Comparison of ENCODE assay signal across 33 cellular contexts in genomic region chr2:101895819-101896322, GRCh38.
"Had no signal": no experiment of that assay in that cellular context is flagged by ENCODE, and none has a peak within 500 bp of the region (broad histone marks: within the 10 kb centered on the region; RNA-seq: fewer than 3 reads in every experiment).

No MANE protein-coding gene starts in this region.

- H3K27me3 ChIP-seq: adrenal gland, cardiac muscle cell, dorsolateral prefrontal cortex, gastrocnemius medialis, hepatocyte, right atrium auricular region, stomach, tibial artery, upper lobe of right lung had no signal

- H3K9me3 Mint-ChIP-seq: brain; mesothelial cell of epicardium; stimulated activated memory B cell treated with anti-CD40 and anti-IgM and Interleukin-4, amounts not matched to agents 10 μg/mL and 1 μg/mL and 100 μg/mL, for 72 hours had no signal

- H3K4me1 Mint-ChIP-seq: mesothelial cell of epicardium had no signal

- H3K9me3 ChIP-seq: adrenal gland, gastrocnemius medialis, right atrium auricular region, stomach, tibial artery, upper lobe of right lung had no signal

- DNase-seq: activated CD4-positive, alpha-beta T cell treated with anti-CD3 and anti-CD28 coated beads for 36 hours; activated CD4-positive, alpha-beta T cell treated with anti-CD3 and anti-CD28 coated beads, Interleukin-2, amount 50 U/mL, for 4 hours; activated CD4-positive, CD25-positive, alpha-beta regulatory T cell; activated naive CD4-positive, alpha-beta T cell treated with Interleukin-2 at 50 U/mL for 16 hours; activated T-cell treated with anti-CD3 and anti-CD28 coated beads for 4 hours; activated T-cell treated with anti-CD3 and anti-CD28 coated beads, Interleukin-2, amount 50 U/mL, for 72 hours; adrenal gland; aorta; dorsolateral prefrontal cortex; effector memory CD4-positive, alpha-beta T cell; gastrocnemius medialis; islet precursor cell; left ventricle myocardium superior; mammary epithelial cell; naive B cell; occipital lobe; stimulated activated CD4-positive, alpha-beta T cell treated with anti-CD3 and anti-CD28 coated beads, Interleukin-1b, Interleukin-23, amount 100 ng/mL, for 48 hours; stimulated activated CD4-positive, alpha-beta T cell treated with anti-CD3 and anti-CD28 coated beads, Interleukin-4, amount 100 ng/mL, for 4 hours; stimulated activated CD8-positive, alpha-beta memory T cell treated with anti-CD3 and anti-CD28 coated beads, Interleukin-4, amount 100 ng/mL, for 48 hours; stomach; T-helper 2 cell; tibial artery; upper lobe of right lung had no signal

- H3K4me3 ChIP-seq: adrenal gland, cardiac muscle cell, coronary artery, dorsolateral prefrontal cortex, gastrocnemius medialis, hepatocyte, right atrium auricular region, smooth muscle cell, stomach, tibial artery, upper lobe of right lung had no signal

- H3K27me3 Mint-ChIP-seq: activated CD4-positive, alpha-beta T cell treated with anti-CD3 and anti-CD28 coated beads for 36 hours; activated naive CD8-positive, alpha-beta T cell; naive B cell; stimulated activated memory B cell treated with anti-CD40 and anti-IgM and Interleukin-4, amounts not matched to agents 10 μg/mL and 1 μg/mL and 100 μg/mL, for 72 hours had no signal

- H3K27ac Mint-ChIP-seq: activated T-cell treated with anti-CD3 and anti-CD28 coated beads, Interleukin-2, amount 50 U/mL, for 72 hours; mesothelial cell of epicardium; stimulated activated memory B cell treated with anti-CD40 and anti-IgM and Interleukin-4, amounts not matched to agents 10 μg/mL and 1 μg/mL and 100 μg/mL, for 72 hours had no signal

- H3K4me1 ChIP-seq: adrenal gland, gastrocnemius medialis, parathyroid adenoma, right atrium auricular region, stomach, upper lobe of right lung had no signal

- H3K27ac ChIP-seq: adrenal gland, cardiac muscle cell, coronary artery, gastrocnemius medialis, hepatocyte, parathyroid adenoma, right atrium auricular region, stomach, tibial artery, upper lobe of right lung had no signal

- H3K4me3 Mint-ChIP-seq: activated CD4-positive, alpha-beta T cell treated with anti-CD3 and anti-CD28 coated beads for 36 hours; activated naive CD8-positive, alpha-beta T cell; activated T-cell treated with anti-CD3 and anti-CD28 coated beads, Interleukin-2, amount 50 U/mL, for 72 hours; brain; mesothelial cell of epicardium; stimulated activated memory B cell treated with anti-CD40 and anti-IgM and Interleukin-4, amounts not matched to agents 10 μg/mL and 1 μg/mL and 100 μg/mL, for 72 hours had no signal

- ATAC-seq: activated CD4-positive, alpha-beta T cell treated with anti-CD3 and anti-CD28 coated beads for 36 hours; activated T-cell treated with anti-CD3 and anti-CD28 coated beads, Interleukin-2, amount 50 U/mL, for 72 hours; gastrocnemius medialis; left ventricle myocardium superior; stimulated activated memory B cell treated with anti-CD40 and anti-IgM and Interleukin-4, amounts not matched to agents 10 μg/mL and 1 μg/mL and 100 μg/mL, for 72 hours; upper lobe of right lung had no signal
